ENCODE assay signal across 1 cellular context in genomic region chr17:31841850-31842415, GRCh38.
TF ChIP-seq lines count a peak whose summit lies in the region.

No MANE protein-coding gene starts in this region.

TF ChIP-seq in A549, 52 proteins besides CTCF, POLR2A, EP300 and RAD21 (continued from another document):
- no peak for TF ChIP-seq ZC3H11A (IDR thresholded peaks at IDR 0.05)
- no peak for TF ChIP-seq RFX5 (IDR thresholded peaks at IDR 0.05)
- TF ChIP-seq RNF2 (IDR thresholded peaks at IDR 0.05; ENCODE audit: borderline replicate concordance, low read depth) = no peak
- TF ChIP-seq FOXS1 (CRISPR knock-in tag; IDR thresholded peaks at IDR 0.05) = no peak
- no peak for TF ChIP-seq HEYL (CRISPR knock-in tag; IDR thresholded peaks at IDR 0.05)
- TF ChIP-seq HDAC2 (IDR thresholded peaks at IDR 0.05) = no peak
- no peak for TF ChIP-seq SREBF2 (IDR thresholded peaks at IDR 0.05)
